Comparison of ENCODE assay signal across 8 cellular contexts in genomic region chr13:95403349-95404140, GRCh38.
DNase-seq lines count a peak whose midpoint lies in the region; ATAC-seq and TF ChIP-seq lines count a peak whose summit lies in the region.

No MANE protein-coding gene starts in this region.

- no peak overlapping the region for H3K27ac Mint-ChIP-seq in activated CD8-positive, alpha-beta memory T cell treated with anti-CD3 and anti-CD28 coated beads, Interleukin-2, amount 10 ng/mL, durations not matched to agents 7 days and 5 days

- H3K4me1 ChIP-seq in lower lobe of right lung (peaks cover 8% of the 10 kb centered on the region), upper lobe of right lung (peaks cover 5% of the 10 kb centered on the region)

- CTCF ChIA-PET in activated CD8-positive, alpha-beta memory T cell treated with anti-CD3 and anti-CD28 coated beads, Interleukin-2, amount 10 ng/mL, durations not matched to agents 7 days and 5 days (lab: Charles Lee): interaction anchor here (0.6 to 8.2 kb wide), 45 partner anchors 10 to 783 kb away, joined by 3 to 234 read pairs (median 5); no protein-coding TSS in a partner anchor

- H3K4me3 ChIP-seq in brain microvascular endothelial cell (ENCODE audit: low read depth, low read length) (peak overlapping the region; percentile 54), lower lobe of right lung (peak overlapping the region; percentile 40), upper lobe of right lung (peak overlapping the region; percentile 43)

- intact Hi-C loops in lower lobe of right lung (cut with DNase I) (loop anchor here (10.0 kb wide), 1 partner anchor 219 kb away; no protein-coding TSS in a partner anchor), upper lobe of right lung (cut with DNase I) (loop anchor here (2.0 kb wide), 1 partner anchor 213 kb away; no protein-coding TSS in a partner anchor)

- H3K9me3 Mint-ChIP-seq in activated CD8-positive, alpha-beta memory T cell treated with anti-CD3 and anti-CD28 coated beads, Interleukin-2, amount 10 ng/mL, durations not matched to agents 7 days and 5 days (ENCODE audit: low read depth): no peaks in the 10 kb centered on the region

- peaks cover 8% of the 10 kb centered on the region for H3K27me3 Mint-ChIP-seq in activated CD8-positive, alpha-beta memory T cell treated with anti-CD3 and anti-CD28 coated beads, Interleukin-2, amount 10 ng/mL, durations not matched to agents 7 days and 5 days

- H3K4me1 Mint-ChIP-seq in activated CD8-positive, alpha-beta memory T cell treated with anti-CD3 and anti-CD28 coated beads, Interleukin-2, amount 10 ng/mL, durations not matched to agents 7 days and 5 days: peaks cover 5% of the 10 kb centered on the region

- peak; percentile 31 for ATAC-seq in activated CD8-positive, alpha-beta memory T cell treated with anti-CD3 and anti-CD28 coated beads, Interleukin-2, amount 10 ng/mL, durations not matched to agents 7 days and 5 days
- peak; percentile 19 for ATAC-seq in HG03521 (IDR thresholded peaks at IDR 0.05; ENCODE audit: unreplicated experiment)
- ATAC-seq in lower lobe of right lung: peak; percentile 10 to 13
- peak; percentile 4 for ATAC-seq in upper lobe of right lung

- DNase-seq in activated CD8-positive, alpha-beta memory T cell treated with anti-CD3 and anti-CD28 coated beads, Interleukin-2, amount 10 ng/mL, durations not matched to agents 7 days and 5 days: no peak
- DNase-seq in activated CD8-positive, alpha-beta memory T cell treated with anti-CD3 and anti-CD28 coated beads, Interleukin-2, amount 50 U/mL, for 4 hours: no peak
- DNase-seq in brain microvascular endothelial cell (no peak), lower lobe of right lung (no peak), upper lobe of right lung (no peak), activated gamma-delta T cell (lab: John Stamatoyannopoulos, UW) (no peak)
- DNase-seq in stimulated activated CD4-positive, alpha-beta T cell treated with anti-CD3 and anti-CD28 coated beads, Interleukin-12 subunit alpha, Interleukin-12 subunit beta, amount 100 ng/mL, for 4 hours: no peak

- no peak overlapping the region for H3K27ac ChIP-seq in brain microvascular endothelial cell
- no peak overlapping the region for H3K27ac ChIP-seq in lower lobe of right lung
- no peak overlapping the region for H3K27ac ChIP-seq in upper lobe of right lung

- H3K9me3 ChIP-seq in lower lobe of right lung: no peaks in the 10 kb centered on the region
- H3K9me3 ChIP-seq in upper lobe of right lung: no peaks in the 10 kb centered on the region

- H3K36me3 ChIP-seq in brain microvascular endothelial cell (replicated peaks) (no peaks in the 10 kb centered on the region), lower lobe of right lung (no peaks in the 10 kb centered on the region), upper lobe of right lung (no peaks in the 10 kb centered on the region)

- peak overlapping the region; percentile 72 for H3K4me3 Mint-ChIP-seq in activated CD8-positive, alpha-beta memory T cell treated with anti-CD3 and anti-CD28 coated beads, Interleukin-2, amount 10 ng/mL, durations not matched to agents 7 days and 5 days

- no peak for TF ChIP-seq CTCF in brain microvascular endothelial cell (IDR thresholded peaks at IDR 0.05; ENCODE audit: low read depth, low read length, missing control alignments)
- no peak for TF ChIP-seq CTCF in lower lobe of right lung (IDR thresholded peaks at IDR 0.05)
- TF ChIP-seq CTCF in upper lobe of right lung (IDR thresholded peaks at IDR 0.05): no peak

- H3K27me3 ChIP-seq in brain microvascular endothelial cell (replicated peaks) (no peaks in the 10 kb centered on the region), lower lobe of right lung (ENCODE audit: low read depth) (no peaks in the 10 kb centered on the region), upper lobe of right lung (no peaks in the 10 kb centered on the region)

- in situ Hi-C loops in brain microvascular endothelial cell (cut with HindIII; ENCODE audit: low pct_ligation_motif_present, low sequenced_read_pairs): loop anchor here (10.0 kb wide), 1 partner anchor 219 kb away; no protein-coding TSS in a partner anchor

- no peaks in the 10 kb centered on the region for H3K36me3 Mint-ChIP-seq in activated CD8-positive, alpha-beta memory T cell treated with anti-CD3 and anti-CD28 coated beads, Interleukin-2, amount 10 ng/mL, durations not matched to agents 7 days and 5 days
